ENCODE assay signal across 10 cellular contexts in the genomic region with DNA sequence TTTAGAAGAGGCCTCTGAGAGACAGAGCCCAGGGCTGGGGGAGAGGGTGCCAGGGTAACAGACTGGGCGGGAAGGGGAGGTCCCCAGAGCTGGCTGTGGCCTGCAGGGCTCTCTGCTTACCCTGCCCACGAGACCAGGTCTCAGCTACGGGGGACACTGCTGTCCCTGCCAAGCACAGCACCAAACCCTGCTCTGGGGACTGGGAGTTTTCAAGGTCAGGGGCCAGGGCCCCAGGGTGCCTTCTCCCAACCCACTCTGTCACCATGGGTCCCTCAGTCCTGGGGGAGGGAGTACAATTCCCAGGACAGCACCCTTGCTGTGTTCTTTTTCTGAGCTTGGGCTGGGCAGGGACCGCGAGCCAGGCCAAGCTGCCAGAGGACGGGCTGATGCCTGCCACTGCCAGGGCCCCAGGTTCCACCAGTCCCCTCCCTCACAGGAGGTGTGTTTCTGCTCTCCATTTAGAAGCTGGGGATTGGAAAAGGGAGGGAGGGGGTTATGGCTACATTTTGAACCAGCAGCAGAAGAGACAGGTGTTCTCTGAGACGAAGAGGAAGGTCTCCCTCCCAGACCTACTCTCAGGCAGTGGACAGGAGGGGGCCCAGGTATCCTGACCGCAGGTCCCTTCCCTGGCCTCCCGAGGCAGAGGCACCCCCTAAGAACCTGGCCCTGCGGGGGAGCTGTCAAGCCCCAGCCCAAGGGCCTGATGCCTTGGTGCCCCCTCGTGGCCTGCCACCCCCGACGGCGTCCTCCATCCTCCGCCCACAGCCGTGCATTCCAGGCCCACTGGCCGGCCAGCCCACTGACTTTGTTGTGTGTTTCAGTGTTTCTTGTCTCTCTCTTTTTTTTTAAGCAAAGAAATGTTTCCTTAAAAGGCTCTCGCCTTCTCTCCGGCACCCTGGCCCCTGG.
DNase-seq lines count a peak whose midpoint lies in the region; ATAC-seq and TF ChIP-seq lines count a peak whose summit lies in the region.
"Had no signal": no experiment of that assay in that cellular context is flagged by ENCODE, and none has a peak within 500 bp of the region (broad histone marks: within the 10 kb centered on the region; RNA-seq: fewer than 3 reads in every experiment).

No MANE protein-coding gene starts in this region.

- H3K4me3 ChIP-seq in NT2/D1 (ENCODE audit: insufficient read length, low read depth), result no peak overlapping the region
- H3K4me3 ChIP-seq in esophagus squamous epithelium, result peak overlapping the region in 2 of 4 donors; percentile 2 to 41
- H3K4me3 ChIP-seq in thoracic aorta, result peak overlapping the region; percentile 62
- no peak overlapping the region for H3K4me3 ChIP-seq in PC-9

- H3K79me2 ChIP-seq in PC-9 (ENCODE audit: low read depth), result no peaks in the 10 kb centered on the region

- POLR2A ChIA-PET in PC-9 (lab: Charles Lee; ENCODE audit: unreplicated experiment), result no interaction called here

- no peaks in the 10 kb centered on the region for H3K9me3 ChIP-seq in NT2/D1 (ENCODE audit: insufficient read depth, low read length)
- H3K9me3 ChIP-seq in esophagus squamous epithelium, result no peaks in the 10 kb centered on the region
- H3K9me3 ChIP-seq in thoracic aorta, result no peaks in the 10 kb centered on the region
- no peaks in the 10 kb centered on the region for H3K9me3 ChIP-seq in PC-9 (ENCODE audit: insufficient read depth, low read depth)

- H3K4me1 ChIP-seq in NT2/D1 (ENCODE audit: insufficient read depth, insufficient read length) (peaks cover 41% of the 10 kb centered on the region), esophagus squamous epithelium (peaks cover 55 to 100% (median 95%) of the 10 kb centered on the region in 3 donors), thoracic aorta (ENCODE audit: control insufficient read depth in 1 of 2, low read depth in 2 of 2) (peaks cover 81 to 100% of the 10 kb centered on the region in 2 donors), PC-9 (replicated peaks; ENCODE audit: insufficient read depth) (no peaks in the 10 kb centered on the region)

- TF ChIP-seq CTCF in esophagus squamous epithelium (IDR thresholded peaks at IDR 0.05) (peak in 1 of 6 experiments; percentile 15), thoracic aorta (IDR thresholded peaks at IDR 0.05) (no peak), PC-9 (conservative IDR thresholded peaks at IDR 0.05) (no peak)

- no TSS peak for BruUV-seq in PC-9 (replicated peaks; lab: Mats Ljungman, UMichigan)

- H4K20me1 ChIP-seq in PC-9 (ENCODE audit: insufficient read depth), result no peaks in the 10 kb centered on the region

- no peak overlapping the region for H2AFZ ChIP-seq in PC-9

- peak overlapping the region; percentile 68 to 95 (median 92) for H3K27ac ChIP-seq in esophagus squamous epithelium
- H3K27ac ChIP-seq in thoracic aorta, result peak overlapping the region; percentile 99 to 100
- H3K27ac ChIP-seq in PC-9, result no peak overlapping the region

- peaks cover 2% of the 10 kb centered on the region for H3K36me3 ChIP-seq in NT2/D1 (ENCODE audit: insufficient read depth, insufficient read length, low read length)
- peaks cover 0 to 9% (median 0%) of the 10 kb centered on the region in 3 donors for H3K36me3 ChIP-seq in esophagus squamous epithelium
- peaks cover 16% of the 10 kb centered on the region for H3K36me3 ChIP-seq in thoracic aorta
- no peaks in the 10 kb centered on the region for H3K36me3 ChIP-seq in PC-9 (ENCODE audit: low read depth)

- DNase-seq in NT2/D1 (ENCODE audit: low read depth, low spot score) (no peak), esophagus squamous epithelium (lab: John Stamatoyannopoulos, UW) (no peak), midbrain (lab: John Stamatoyannopoulos, UW) (peak; percentile 15), thoracic aorta (ENCODE audit: low spot score) (no peak), NCI-H774 (lab: John Stamatoyannopoulos, UW) (no peak), PC-9 (no peak), GF-D8 (lab: John Stamatoyannopoulos, UW) (no peak)
- DNase-seq in activated CD8-positive, alpha-beta memory T cell treated with anti-CD3 and anti-CD28 coated beads, Interleukin-2, amount 50 U/mL, for 48 hours, result no peak
- DNase-seq: immature natural killer cell had no signal

- CTCF ChIA-PET in PC-9 (lab: Charles Lee), result no interaction called here

- ATAC-seq in thoracic aorta (ENCODE audit: insufficient number of reproducible peaks, low FRiP score, low read depth), result peak; percentile 9
- ATAC-seq: HCT116 had no signal

- H3K9ac ChIP-seq in NT2/D1 (ENCODE audit: insufficient read length, low read depth), result peak overlapping the region; percentile 33

- WGBS in esophagus squamous epithelium, 2 donors, result 39 to 41% methylated on average over 11 to 18 of the region's 19 CpGs

- H3K4me2 ChIP-seq in PC-9, result no peak overlapping the region

- H3K27me3 ChIP-seq in NT2/D1 (ENCODE audit: insufficient read depth, insufficient read length), result no peaks in the 10 kb centered on the region
- no peaks in the 10 kb centered on the region for H3K27me3 ChIP-seq in esophagus squamous epithelium
- no peaks in the 10 kb centered on the region for H3K27me3 ChIP-seq in thoracic aorta (replicated peaks; ENCODE audit: insufficient read depth)
- H3K27me3 ChIP-seq in PC-9 (ENCODE audit: insufficient read depth, low read depth), result no peaks in the 10 kb centered on the region

- TF ChIP-seq POLR2A in esophagus squamous epithelium (IDR thresholded peaks at IDR 0.05), result no peak

- H3K9me2 ChIP-seq in PC-9 (ENCODE audit: insufficient read depth), result no peaks in the 10 kb centered on the region

- intact Hi-C loops in esophagus squamous epithelium (cut with DNase I) (no loop called here), PC-9 (cut with micrococcal nuclease; ENCODE audit: unreplicated experiment) (no loop called here)

- H3F3A ChIP-seq in PC-9 (ENCODE audit: insufficient read depth, low read depth), result no peaks in the 10 kb centered on the region
